Comparison of ENCODE assay signal across 8 cellular contexts in genomic region chr19:54201172-54201701, GRCh38. TPM values are rescaled to one million over a fixed set of nuclear protein-coding genes. Genes with fewer than 3 reads are reported as not detected.
DNase-seq lines count a peak whose midpoint lies in the region; ATAC-seq and TF ChIP-seq lines count a peak whose summit lies in the region.

No MANE protein-coding gene starts in this region.

- H3K9me3 ChIP-seq in breast epithelium, result no peaks in the 10 kb centered on the region

- ATAC-seq in HG02852 (IDR thresholded peaks at IDR 0.05; ENCODE audit: unreplicated experiment), result peak; percentile 9
- no peak for ATAC-seq in GM19452 (IDR thresholded peaks at IDR 0.05; ENCODE audit: unreplicated experiment)

- peak overlapping the region; percentile 100 for H3K4me3 Mint-ChIP-seq in mesothelial cell of epicardium

- no peaks in the 10 kb centered on the region for H3K27me3 ChIP-seq in breast epithelium

- no peaks in the 10 kb centered on the region for H3K9me3 Mint-ChIP-seq in mesothelial cell of epicardium

- peaks cover 46% of the 10 kb centered on the region for H3K4me1 Mint-ChIP-seq in mesothelial cell of epicardium

- H3K27me3 Mint-ChIP-seq in mesothelial cell of epicardium (ENCODE audit: low read depth), result no peaks in the 10 kb centered on the region

- TF ChIP-seq POLR2A in breast epithelium (IDR thresholded peaks at IDR 0.05), result no peak

- H3K4me1 ChIP-seq in breast epithelium, result peaks cover 5 to 13% of the 10 kb centered on the region in 2 donors

- TF ChIP-seq CTCF in 22Rv1 (IDR thresholded peaks at IDR 0.05) (no peak), breast epithelium (IDR thresholded peaks at IDR 0.05) (no peak), mesothelial cell of epicardium (IDR thresholded peaks at IDR 0.05; ENCODE audit: unreplicated experiment) (no peak)

- peaks cover 19% of the 10 kb centered on the region for H3K36me3 Mint-ChIP-seq in mesothelial cell of epicardium

- peak overlapping the region; percentile 93 for H3K27ac ChIP-seq in 22Rv1
- peak overlapping the region; percentile 97 for H3K27ac ChIP-seq in breast epithelium

- intact Hi-C loops in breast epithelium (cut with DNase I; ENCODE audit: low total_unique reads), result no loop called here

- peak overlapping the region; percentile 100 for H3K27ac Mint-ChIP-seq in mesothelial cell of epicardium

- peak overlapping the region; percentile 60 to 93 (median 68) for H3K4me3 ChIP-seq in breast epithelium

- H3K36me3 ChIP-seq in breast epithelium, result no peaks in the 10 kb centered on the region

- DNase-seq in breast epithelium (ENCODE audit: low spot score in 2 of 2) (no peak), mesothelial cell of epicardium (ENCODE audit: low spot score in 2 of 2, unreplicated experiment in 2 of 2) (no peak), T1000 (lab: John Stamatoyannopoulos, UW) (no peak), NCI-H1930 (lab: John Stamatoyannopoulos, UW) (no peak), HT-29 (ENCODE audit: low spot score) (no peak)

RNA-seq across cellular contexts. Expression of gene RPS9, which starts 0.6 kb away (rescaled TPM):
- 1,000 to 10,000 TPM; 2,169 to 2,630 (median 2,424) TPM for total RNA-seq in breast epithelium
- 1,211 to 1,274 TPM (median 1,263 TPM) in 3 replicates for total RNA-seq in mesothelial cell of epicardium
- total RNA-seq in HT-29 (2014; rRNA removed; shearing (Covaris generic)), result 4,595 and 4,707 TPM in 2 replicates

RNA-seq across cellular contexts. Expression of gene TSEN34, which starts 10.1 kb away (rescaled TPM):
- total RNA-seq in breast epithelium (10 to 100 TPM; 59.5 to 80.3 (median 74.4) TPM), mesothelial cell of epicardium (43.9 to 50.1 TPM (median 47.5 TPM) in 3 replicates)
- total RNA-seq in HT-29 (2014; rRNA removed; shearing (Covaris generic)), result 234 and 255 TPM in 2 replicates

RNA-seq across cellular contexts. Expression of gene MBOAT7, which starts 11.9 kb away (rescaled TPM):
- total RNA-seq in breast epithelium (10 to 100 TPM; 16.5 to 37.3 (median 24.6) TPM), mesothelial cell of epicardium (102 to 113 TPM (median 110 TPM) in 3 replicates)
- total RNA-seq in HT-29 (2014; rRNA removed; shearing (Covaris generic)), result 266 and 285 TPM in 2 replicates

RNA-seq across cellular contexts. Expression of gene LILRB3, which starts 21.6 kb away (rescaled TPM):
- 10 to 100 TPM in 2 of 3 donors, 1 to 10 TPM in 1; 1.6 to 28.3 (median 11.5) TPM for total RNA-seq in breast epithelium
- total RNA-seq in mesothelial cell of epicardium, result not detected in 3 replicates
- not detected in 2 replicates for total RNA-seq in HT-29 (2014; rRNA removed; shearing (Covaris generic))

RNA-seq across cellular contexts. Expression of gene TMC4, which starts 28.3 kb away (rescaled TPM):
- 10 to 100 TPM in 2 of 3 donors, under 1 TPM in 1; 0.48 to 41.6 (median 38.0) TPM for total RNA-seq in breast epithelium
- 57.6 to 69.5 TPM (median 63.5 TPM) in 3 replicates for total RNA-seq in mesothelial cell of epicardium
- 22.5 and 45.3 TPM in 2 replicates for total RNA-seq in HT-29 (2014; rRNA removed; shearing (Covaris generic))
